Comparison of ENCODE assay signal across 8 cellular contexts in genomic region chr5:41869150-41869738, GRCh38. TPM values are rescaled to one million over a fixed set of nuclear protein-coding genes. Genes with fewer than 3 reads are reported as not detected.
DNase-seq lines count a peak whose midpoint lies in the region; ATAC-seq and TF ChIP-seq lines count a peak whose summit lies in the region.

No MANE protein-coding gene starts in this region.

- intact Hi-C loops in activated CD4-positive, alpha-beta T cell treated with anti-CD3 and anti-CD28 coated beads for 36 hours (cut with DNase I, micrococcal nuclease) = loop anchor here in 1 of 2 experiments (10.0 kb wide), 1 partner anchor 1326 kb away; the partner anchor contains the start of gene NIM1K
- intact Hi-C loops in naive thymus-derived CD4-positive, alpha-beta T cell (cut with micrococcal nuclease) = no loop called here

- TF ChIP-seq CTCF in fibroblast of pulmonary artery (IDR thresholded peaks at IDR 0.05; ENCODE audit: low read length, missing control alignments) = no peak

- peak overlapping the region; percentile 78 for H3K4me3 ChIP-seq in MG63
- H3K4me3 ChIP-seq in fibroblast of pulmonary artery (replicated peaks; ENCODE audit: low read depth, low read length) = peak overlapping the region; percentile 74
- H3K4me3 ChIP-seq in naive thymus-derived CD4-positive, alpha-beta T cell (ENCODE audit: low read length) = peak overlapping the region; percentile 91

- H3K27me3 Mint-ChIP-seq in activated CD4-positive, alpha-beta T cell treated with anti-CD3 and anti-CD28 coated beads for 36 hours = no peaks in the 10 kb centered on the region
- H3K27me3 Mint-ChIP-seq in naive thymus-derived CD4-positive, alpha-beta T cell = no peaks in the 10 kb centered on the region

- peaks cover 16% of the 10 kb centered on the region in 2 donors for H3K4me1 ChIP-seq in naive thymus-derived CD4-positive, alpha-beta T cell (ENCODE audit: control insufficient read depth in 2 of 2, insufficient read depth in 2 of 2, low read length in 2 of 2)

- peak; percentile 29 for DNase-seq in activated CD4-positive, alpha-beta T cell treated with anti-CD3 and anti-CD28 coated beads for 36 hours
- no peak for DNase-seq in activated CD4-positive, alpha-beta T cell treated with anti-CD3 and anti-CD28 coated beads, Interleukin-2, amount 50 U/mL, for 1 hour
- peak; percentile 51 for DNase-seq in MG63
- DNase-seq in activated CD8-positive, alpha-beta memory T cell treated with anti-CD3 and anti-CD28 coated beads, Interleukin-2, amount 50 U/mL, for 48 hours = peak; percentile 69
- peak; percentile 29 for DNase-seq in fibroblast of pulmonary artery (ENCODE audit: low read depth)
- peak in 5 of 9 donors; percentile 12 to 41 (median 18) for DNase-seq in naive thymus-derived CD4-positive, alpha-beta T cell
- DNase-seq in NCI-H774 (lab: John Stamatoyannopoulos, UW) = no peak

- H3K9me3 ChIP-seq in MG63 = no peaks in the 10 kb centered on the region
- H3K9me3 ChIP-seq in naive thymus-derived CD4-positive, alpha-beta T cell (ENCODE audit: control insufficient read depth in 2 of 3, low read length in 3 of 3) = no peaks in the 10 kb centered on the region

- CTCF ChIA-PET in activated CD4-positive, alpha-beta T cell treated with anti-CD3 and anti-CD28 coated beads for 36 hours (lab: Charles Lee) = interaction anchor here (0.9 to 1.4 kb wide), 3 partner anchors 11 to 899 kb away, joined by 3 to 5 read pairs (median 3); partner anchors contain the start of gene FBXO4
- CTCF ChIA-PET in naive thymus-derived CD4-positive, alpha-beta T cell (lab: Charles Lee) = no interaction called here

- H3K9me3 Mint-ChIP-seq in activated CD4-positive, alpha-beta T cell treated with anti-CD3 and anti-CD28 coated beads for 36 hours (ENCODE audit: low read depth) = no peaks in the 10 kb centered on the region
- peaks cover 0 to 2% (median 0%) of the 10 kb centered on the region in 11 donors for H3K9me3 Mint-ChIP-seq in naive thymus-derived CD4-positive, alpha-beta T cell

- H3K4me3 Mint-ChIP-seq in activated CD4-positive, alpha-beta T cell treated with anti-CD3 and anti-CD28 coated beads for 36 hours = peak overlapping the region; percentile 91
- peak overlapping the region; percentile 85 to 94 (median 90) for H3K4me3 Mint-ChIP-seq in naive thymus-derived CD4-positive, alpha-beta T cell

- peak overlapping the region; percentile 94 for H3K27ac Mint-ChIP-seq in activated CD4-positive, alpha-beta T cell treated with anti-CD3 and anti-CD28 coated beads for 36 hours
- peak overlapping the region; percentile 89 to 98 (median 97) for H3K27ac Mint-ChIP-seq in naive thymus-derived CD4-positive, alpha-beta T cell

- H3K27me3 ChIP-seq in MG63 = no peaks in the 10 kb centered on the region
- H3K27me3 ChIP-seq in naive thymus-derived CD4-positive, alpha-beta T cell (ENCODE audit: control insufficient read depth in 2 of 2, insufficient read depth in 2 of 2, low read length in 2 of 2) = no peaks in the 10 kb centered on the region

- H3K4me1 Mint-ChIP-seq in activated CD4-positive, alpha-beta T cell treated with anti-CD3 and anti-CD28 coated beads for 36 hours = peaks cover 54% of the 10 kb centered on the region
- H3K4me1 Mint-ChIP-seq in naive thymus-derived CD4-positive, alpha-beta T cell = peaks cover 21 to 67% (median 58%) of the 10 kb centered on the region in 7 donors

- H3K36me3 Mint-ChIP-seq in activated CD4-positive, alpha-beta T cell treated with anti-CD3 and anti-CD28 coated beads for 36 hours (ENCODE audit: low read depth) = peaks cover 17% of the 10 kb centered on the region
- peaks cover 0 to 5% (median 0%) of the 10 kb centered on the region in 5 donors for H3K36me3 Mint-ChIP-seq in naive thymus-derived CD4-positive, alpha-beta T cell

- ATAC-seq in activated CD4-positive, alpha-beta T cell treated with anti-CD3 and anti-CD28 coated beads for 36 hours = no peak
- ATAC-seq in naive thymus-derived CD4-positive, alpha-beta T cell = no peak
- ATAC-seq in GM18870 (IDR thresholded peaks at IDR 0.05; ENCODE audit: unreplicated experiment) = no peak

- no peaks in the 10 kb centered on the region for H3K36me3 ChIP-seq in MG63
- H3K36me3 ChIP-seq in naive thymus-derived CD4-positive, alpha-beta T cell (ENCODE audit: control insufficient read depth in 2 of 3, insufficient read depth in 3 of 3, low read length in 3 of 3) = peaks cover 0 to 8% (median 0%) of the 10 kb centered on the region in 3 experiments

- H3K27ac ChIP-seq in naive thymus-derived CD4-positive, alpha-beta T cell (ENCODE audit: low read depth, low read length) = peak overlapping the region; percentile 97

- POLR2A ChIA-PET in activated CD4-positive, alpha-beta T cell treated with anti-CD3 and anti-CD28 coated beads for 36 hours (lab: Charles Lee) = interaction anchor here (0.6 to 3.3 kb wide), 3 partner anchors 13 to 56 kb away, joined by 3 to 15 read pairs (median 4); partner anchors contain the start of genes FBXO4 and RIMOC1
- POLR2A ChIA-PET in naive thymus-derived CD4-positive, alpha-beta T cell (lab: Charles Lee) = interaction anchor here (1.1 to 4.1 kb wide), 3 partner anchors 35 to 1615 kb away, joined by 4 to 62 read pairs (median 30); partner anchors contain the start of genes FBXO4 and RIMOC1

RNA-seq across cellular contexts. Expression of gene OXCT1, which starts 1.0 kb away (rescaled TPM):
- 10 to 100 TPM; 70.3 to 91.4 TPM for total RNA-seq in activated CD4-positive, alpha-beta T cell treated with anti-CD3 and anti-CD28 coated beads for 36 hours
- 30.0 and 39.0 TPM in 2 replicates for total RNA-seq in MG63 (2014; rRNA removed; shearing (Covaris generic); ENCODE audit: low replicate concordance)
- total RNA-seq in naive thymus-derived CD4-positive, alpha-beta T cell = 10 to 100 TPM; 18.6 to 53.1 (median 30.0) TPM
- 10 to 100 TPM; 26.1 to 32.4 TPM for polyA plus RNA-seq in naive thymus-derived CD4-positive, alpha-beta T cell

RNA-seq across cellular contexts. Expression of gene RIMOC1, which starts 34.9 kb away (rescaled TPM):
- total RNA-seq in activated CD4-positive, alpha-beta T cell treated with anti-CD3 and anti-CD28 coated beads for 36 hours = 10 to 100 TPM; 25.4 to 26.7 TPM
- 5.5 and 8.6 TPM in 2 replicates for total RNA-seq in MG63 (2014; rRNA removed; shearing (Covaris generic); ENCODE audit: low replicate concordance)
- total RNA-seq in naive thymus-derived CD4-positive, alpha-beta T cell = 10 to 100 TPM; 13.8 to 40.6 (median 27.5) TPM
- polyA plus RNA-seq in naive thymus-derived CD4-positive, alpha-beta T cell = 10 to 100 TPM; 10.8 to 14.6 TPM

RNA-seq across cellular contexts. Expression of gene FBXO4, which starts 55.8 kb away (rescaled TPM):
- total RNA-seq in activated CD4-positive, alpha-beta T cell treated with anti-CD3 and anti-CD28 coated beads for 36 hours = 10 to 100 TPM; 18.8 to 22.3 TPM
- 10.5 and 13.0 TPM in 2 replicates for total RNA-seq in MG63 (2014; rRNA removed; shearing (Covaris generic); ENCODE audit: low replicate concordance)
- 10 to 100 TPM; 10.9 to 15.0 (median 14.6) TPM for total RNA-seq in naive thymus-derived CD4-positive, alpha-beta T cell
- 10 to 100 TPM; 16.9 to 23.5 TPM for polyA plus RNA-seq in naive thymus-derived CD4-positive, alpha-beta T cell

Comparison
In these comparisons a context has a peak if more than half of its experiments do, and no peak if none do; other contexts are left out.
1. DNase-seq: peak in activated CD4-positive, alpha-beta T cell treated with anti-CD3 and anti-CD28 coated beads for 36 hours (single experiment), MG63 (single experiment), activated CD8-positive, alpha-beta memory T cell treated with anti-CD3 and anti-CD28 coated beads, Interleukin-2, amount 50 U/mL, for 48 hours (single experiment), fibroblast of pulmonary artery (single experiment) and naive thymus-derived CD4-positive, alpha-beta T cell (5 of 9); none in activated CD4-positive, alpha-beta T cell treated with anti-CD3 and anti-CD28 coated beads, Interleukin-2, amount 50 U/mL, for 1 hour (single experiment) and NCI-H774 (single experiment).
2. Peak in every context shown above with its lines, with median percentiles within 50 percentile points of each other: H3K4me3 ChIP-seq.